8 cellular contexts compared by ENCODE assay signal in the genomic region with DNA sequence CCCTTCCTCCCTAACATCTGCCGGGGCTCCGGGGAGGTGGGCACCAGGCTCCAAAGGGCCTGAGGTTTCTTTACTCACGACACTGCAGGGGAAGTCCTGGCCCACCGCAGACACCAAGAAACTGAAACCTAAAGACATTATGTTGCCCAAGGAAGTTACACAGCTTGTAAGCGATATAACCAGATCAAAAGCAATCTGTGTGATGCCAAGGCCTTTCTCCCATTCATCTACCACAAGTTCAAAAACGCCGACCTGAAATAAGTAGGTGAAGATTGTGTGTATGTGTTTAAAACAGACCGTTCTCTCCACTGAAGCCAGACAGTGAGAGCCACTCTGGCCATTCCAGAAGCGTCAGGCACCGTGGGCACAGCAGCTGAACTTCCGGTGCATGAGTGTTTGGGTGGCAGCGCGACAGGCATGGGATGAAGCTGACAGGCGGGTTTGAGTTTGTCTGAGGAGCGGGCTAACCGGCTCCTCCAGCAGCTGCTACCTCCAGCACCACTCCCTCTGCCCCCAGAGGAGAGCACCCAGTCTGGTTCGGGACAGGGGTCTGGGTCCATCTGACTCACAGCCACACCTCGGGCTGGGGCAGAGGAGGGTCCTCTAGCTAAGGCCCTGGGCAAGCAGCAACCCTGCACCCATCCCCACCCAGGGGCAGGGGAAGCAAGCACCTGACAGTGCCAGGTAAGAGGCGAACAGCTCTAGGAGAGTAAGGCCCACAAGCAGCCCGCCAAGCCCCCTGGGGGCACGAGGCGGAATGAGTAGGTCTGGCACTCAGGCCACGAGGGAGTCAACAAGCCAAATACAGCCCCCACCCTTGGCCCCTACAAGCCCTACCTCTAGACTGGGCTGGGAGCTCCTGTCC. TPM values are rescaled to one million over a fixed set of nuclear protein-coding genes. Genes with fewer than 3 reads are reported as not detected.
DNase-seq lines count a peak whose midpoint lies in the region; ATAC-seq and TF ChIP-seq lines count a peak whose summit lies in the region.

No MANE protein-coding gene starts in this region.

- no peaks in the 10 kb centered on the region for H3K27me3 ChIP-seq in right atrium auricular region

- peak; percentile 28 for DNase-seq in GDM1 (lab: John Stamatoyannopoulos, UW)
- peak; percentile 60 for DNase-seq in NOMO-1 treated with dmso at 0.1 percent for 144 hours (lab: John Stamatoyannopoulos, UW; ENCODE audit: unreplicated experiment)
- peak; percentile 66 for DNase-seq in activated T-helper 9 cell treated with anti-CD3 and anti-CD28 coated beads, Interleukin-2, amount 50 U/mL, for 16 hours (ENCODE audit: low read depth)
- DNase-seq in right atrium auricular region (ENCODE audit: low spot score): no peak
- DNase-seq in stimulated activated CD4-positive, alpha-beta T cell treated with anti-CD3 and anti-CD28 coated beads, Interleukin-12 subunit alpha, Interleukin-12 subunit beta, amount 100 ng/mL, for 48 hours (ENCODE audit: low read depth in 2 of 3, low spot score in 1 of 3): peak; percentile 44 to 61 (median 56)
- no peak for DNase-seq in AG20443 (ENCODE audit: low spot score)
- DNase-seq in NCI-H146 treated with DMSO at 0.1 percent for 48 hours (lab: John Stamatoyannopoulos, UW; ENCODE audit: unreplicated experiment): no peak

- H3K27ac ChIP-seq in right atrium auricular region: peak overlapping the region; percentile 81 to 92

- H3K36me3 ChIP-seq in right atrium auricular region: no peaks in the 10 kb centered on the region

- H3K4me1 ChIP-seq in right atrium auricular region: peaks cover 0 to 43% of the 10 kb centered on the region in 2 donors

- peak; percentile 31 for ATAC-seq in HG02610 (IDR thresholded peaks at IDR 0.05; ENCODE audit: unreplicated experiment)

- H3K4me3 ChIP-seq in right atrium auricular region: peak overlapping the region; percentile 12 to 79

- no peak for TF ChIP-seq CTCF in right atrium auricular region (IDR thresholded peaks at IDR 0.05)

- no peaks in the 10 kb centered on the region for H3K9me3 ChIP-seq in right atrium auricular region

RNA-seq across cellular contexts. Expression of gene TNK2, which starts 1.3 kb away (rescaled TPM):
- 10 to 100 TPM; 26.5 to 38.6 TPM for total RNA-seq in right atrium auricular region

Comparison
In these comparisons a context has a peak if more than half of its experiments do, and no peak if none do; other contexts are left out.
1. DNase-seq: peak in GDM1 (single experiment), NOMO-1 treated with dmso at 0.1 percent for 144 hours (single experiment), activated T-helper 9 cell treated with anti-CD3 and anti-CD28 coated beads, Interleukin-2, amount 50 U/mL, for 16 hours (single experiment) and stimulated activated CD4-positive, alpha-beta T cell treated with anti-CD3 and anti-CD28 coated beads, Interleukin-12 subunit alpha, Interleukin-12 subunit beta, amount 100 ng/mL, for 48 hours (3 of 3); none in right atrium auricular region (single experiment), AG20443 (single experiment) and NCI-H146 treated with DMSO at 0.1 percent for 48 hours (single experiment).